ENCODE assay signal across 2 cellular contexts in genomic region chr19:42421591-42422031, GRCh38.
TF ChIP-seq lines count a peak whose summit lies in the region.

No MANE protein-coding gene starts in this region.

TF ChIP-seq in endothelial cell of umbilical vein, 7 proteins besides CTCF, POLR2A, EP300 and RAD21:
- TF ChIP-seq MYC (IDR thresholded peaks at IDR 0.05; ENCODE audit: low read depth, low read length) (no peak), JUN (IDR thresholded peaks at IDR 0.05; ENCODE audit: borderline replicate concordance, insufficient read depth, insufficient read length, low read depth) (no peak)

TF ChIP-seq in GM12891, 5 proteins besides CTCF, POLR2A, EP300 and RAD21:
- TF ChIP-seq TAF1 (IDR thresholded peaks at IDR 0.05; ENCODE audit: low read depth, low read length) (no peak), POU2F2 (IDR thresholded peaks at IDR 0.05; ENCODE audit: low read depth, low read length) (no peak), POLR2AphosphoS5 (IDR thresholded peaks at IDR 0.05; ENCODE audit: low read depth, low read length) (no peak)
